27 cellular contexts compared by ENCODE assay signal in the genomic region with DNA sequence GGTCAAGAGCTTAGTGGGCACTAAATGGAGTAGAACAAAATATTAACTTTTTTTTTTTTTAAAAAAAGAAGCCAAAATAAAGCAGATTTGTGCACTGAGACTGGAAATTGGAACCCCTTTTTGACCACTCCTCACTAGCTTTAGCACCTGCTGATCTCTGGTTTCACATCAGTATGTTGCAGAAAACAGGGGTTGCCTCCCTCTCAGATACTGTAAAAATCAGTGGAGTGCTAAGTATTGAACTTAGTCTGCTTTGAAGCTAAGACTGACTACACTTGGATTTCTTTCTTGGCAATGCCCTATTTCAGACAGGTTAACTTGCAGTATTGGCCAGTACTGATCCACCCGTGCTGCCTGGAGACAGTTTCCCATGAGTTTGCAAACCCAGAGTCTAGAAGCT. TPM values are rescaled to one million over a fixed set of nuclear protein-coding genes. Genes with fewer than 3 reads are reported as not detected.
DNase-seq lines count a peak whose midpoint lies in the region; ATAC-seq, FAIRE-seq and TF ChIP-seq lines count a peak whose summit lies in the region.
"Had no signal": no experiment of that assay in that cellular context is flagged by ENCODE, and none has a peak within 500 bp of the region (broad histone marks: within the 10 kb centered on the region; RNA-seq: fewer than 3 reads in every experiment).

No MANE protein-coding gene starts in this region.

- FAIRE-seq in GM12878 (lab: Jason Lieb, UNC): no peak

- no peak for TF ChIP-seq EP300 in GM12878 (IDR thresholded peaks at IDR 0.05; ENCODE audit: borderline replicate concordance in 1 of 2, control insufficient read depth in 1 of 2, low read depth in 2 of 2, low read length in 2 of 2)

- H3K23ac ChIP-seq in H9 (ENCODE audit: insufficient read length, low read depth, low read length): no peak overlapping the region

- DNase-seq in breast epithelium (ENCODE audit: low spot score in 2 of 2) (no peak), MCF 10A (ENCODE audit: unreplicated experiment) (no peak), GM12878 (ENCODE audit: low read depth, low spot score) (no peak), H9 (no peak), foreskin fibroblast (no peak)
- no peak for DNase-seq in activated CD4-positive, alpha-beta T cell treated with anti-CD3 and anti-CD28 coated beads for 48 hours
- DNase-seq in activated CD8-positive, alpha-beta memory T cell treated with anti-CD3 and anti-CD28 coated beads, Interleukin-2, amount 50 U/mL, for 4 hours: no peak
- DNase-seq: activated CD4-positive, alpha-beta memory T cell treated with anti-CD3 and anti-CD28 coated beads for 36 hours; activated T-cell treated with anti-CD3 and anti-CD28 coated beads, Interleukin-2, amount 50 U/mL, for 24 hours; Calu3; effector CD8-positive, alpha-beta T cell; GM23248; KBM-7; left cardiac atrium; midbrain; NCI-H1048; NCI-H524 treated with DMSO at 0.1 percent for 48 hours; posterior cingulate gyrus; SHP77; sigmoid colon; transverse colon had no signal

- H3K9me3 ChIP-seq in breast epithelium: no peaks in the 10 kb centered on the region
- no peaks in the 10 kb centered on the region for H3K9me3 ChIP-seq in GM12878 (replicated peaks; ENCODE audit: control insufficient read depth, insufficient read depth, low read length)
- H3K9me3 ChIP-seq in H9 (ENCODE audit: control insufficient read depth, low read depth, low read length): no peaks in the 10 kb centered on the region
- H3K9me3 ChIP-seq: sigmoid colon, transverse colon had no signal

- no peak overlapping the region for H2BK5ac ChIP-seq in H9 (ENCODE audit: insufficient read length, low read length)

- H3K27ac ChIP-seq in breast epithelium: peak overlapping the region; percentile 11 to 59
- H3K27ac ChIP-seq in GM12878 (ENCODE audit: control insufficient read depth, insufficient read depth): no peak overlapping the region
- no peak overlapping the region for H3K27ac ChIP-seq in H9 (ENCODE audit: insufficient read length, low read depth, low read length)
- H3K27ac ChIP-seq: 22Rv1, GM23248, transverse colon, VCaP had no signal

- no peak overlapping the region for H3K14ac ChIP-seq in H9 (ENCODE audit: insufficient read depth, low read length)

- 0% methylated on average over 1 of the region's 1 CpG for WGBS in GM12878 (ENCODE audit: insufficient coverage, insufficient replicate concordance, low lambda C conversion rate, missing lambda C conversion rate)
- WGBS in H9 (ENCODE audit: extremely low coverage, insufficient read length, low lambda C conversion rate): no CpG with 5 or more reads among the region's 1 CpG

- no peaks in the 10 kb centered on the region for H4K20me1 ChIP-seq in GM12878 (ENCODE audit: control insufficient read depth, insufficient read depth)
- no peaks in the 10 kb centered on the region for H4K20me1 ChIP-seq in H9 (ENCODE audit: control insufficient read depth, insufficient read depth, insufficient read length)

- H3K4me3 Mint-ChIP-seq in MCF 10A (ENCODE audit: unreplicated experiment): no peak overlapping the region
- H3K4me3 Mint-ChIP-seq in H9: no peak overlapping the region
- H3K4me3 Mint-ChIP-seq: activated CD4-positive, alpha-beta memory T cell treated with anti-CD3 and anti-CD28 coated beads for 36 hours; activated naive CD4-positive, alpha-beta T cell treated with anti-CD3 and anti-CD28 coated beads, Interleukin-2, amount 50 U/mL, for 24 hours; activated T-cell treated with anti-CD3 and anti-CD28 coated beads, Interleukin-2, amount 50 U/mL, for 24 hours; stimulated activated naive CD8-positive, alpha-beta T cell treated with anti-CD3 and anti-CD28 coated beads, Interleukin-15, Interleukin-2, amounts not matched to agents 100 ng/mL and 50 ng/mL, for 24 hours had no signal

- H2BK120ac ChIP-seq in H9 (ENCODE audit: low read depth, low read length, poor library complexity, severe bottlenecking): no peak overlapping the region

- TF ChIP-seq POLR2A in breast epithelium (IDR thresholded peaks at IDR 0.05): no peak
- no peak for TF ChIP-seq POLR2A in GM12878 (IDR thresholded peaks at IDR 0.05; ENCODE audit: low read depth, low read length)

- no peak overlapping the region for H3K27ac Mint-ChIP-seq in MCF 10A (ENCODE audit: low read depth, unreplicated experiment)
- no peak overlapping the region for H3K27ac Mint-ChIP-seq in H9
- H3K27ac Mint-ChIP-seq: activated CD4-positive, alpha-beta memory T cell treated with anti-CD3 and anti-CD28 coated beads for 36 hours; activated T-cell treated with anti-CD3 and anti-CD28 coated beads, Interleukin-2, amount 50 U/mL, for 24 hours had no signal

- H3K36me3 ChIP-seq in breast epithelium (no peaks in the 10 kb centered on the region), GM12878 (ENCODE audit: control insufficient read depth in 2 of 2, insufficient read depth in 2 of 2, low read length in 1 of 2) (no peaks in the 10 kb centered on the region)
- H3K36me3 ChIP-seq: sigmoid colon, transverse colon had no signal

- no peak overlapping the region for H3K18ac ChIP-seq in H9 (ENCODE audit: insufficient read length, low read depth, low read length)

- intact Hi-C loops in breast epithelium (cut with DNase I; ENCODE audit: low total_unique reads) (no loop called here), MCF 10A (cut with micrococcal nuclease) (no loop called here), GM12878 (cut with micrococcal nuclease; ENCODE audit: unreplicated experiment) (no loop called here)

- H2BK12ac ChIP-seq in H9 (ENCODE audit: insufficient read length, low read depth, low read length): no peak overlapping the region

- H3K4me2 ChIP-seq in GM12878 (ENCODE audit: control insufficient read depth, insufficient read depth) (peak overlapping the region; percentile 38), H9 (ENCODE audit: insufficient read depth, insufficient read length, low read length) (no peak overlapping the region)

- H3K4me1 Mint-ChIP-seq in MCF 10A (ENCODE audit: insufficient read depth, unreplicated experiment) (peaks cover 42% of the 10 kb centered on the region), H9 (peaks cover 12 to 15% of the 10 kb centered on the region in 2 experiments; a peak in 3 of 4 replicates)

- no peak overlapping the region for H4K91ac ChIP-seq in H9 (ENCODE audit: insufficient read length, low read depth, low read length)

- no peaks in the 10 kb centered on the region for H3K36me3 Mint-ChIP-seq in MCF 10A (ENCODE audit: insufficient read depth, unreplicated experiment)
- no peaks in the 10 kb centered on the region for H3K36me3 Mint-ChIP-seq in H9 (ENCODE audit: insufficient read depth in 1 of 3, low read depth in 3 of 3)
- H3K36me3 Mint-ChIP-seq: activated naive CD4-positive, alpha-beta T cell treated with anti-CD3 and anti-CD28 coated beads, Interleukin-2, amount 50 U/mL, for 24 hours had no signal

- no peak overlapping the region for H3T11ph ChIP-seq in H9 (ENCODE audit: low read length)

- TF ChIP-seq RAD21 in GM12878 (IDR thresholded peaks at IDR 0.05; ENCODE audit: insufficient read depth, low read depth, low read length): no peak

- H3K79me1 ChIP-seq in H9 (ENCODE audit: insufficient read depth, low read depth, low read length, poor library complexity, severe bottlenecking): no peaks in the 10 kb centered on the region

- H3K9me3 Mint-ChIP-seq in MCF 10A (ENCODE audit: unreplicated experiment): no peaks in the 10 kb centered on the region
- H3K9me3 Mint-ChIP-seq in H9: no peaks in the 10 kb centered on the region
- H3K9me3 Mint-ChIP-seq: activated CD4-positive, alpha-beta memory T cell treated with anti-CD3 and anti-CD28 coated beads for 36 hours; activated naive CD4-positive, alpha-beta T cell treated with anti-CD3 and anti-CD28 coated beads, Interleukin-2, amount 50 U/mL, for 24 hours; activated T-cell treated with anti-CD3 and anti-CD28 coated beads, Interleukin-2, amount 50 U/mL, for 24 hours; stimulated activated naive CD8-positive, alpha-beta T cell treated with anti-CD3 and anti-CD28 coated beads, Interleukin-15, Interleukin-2, amounts not matched to agents 100 ng/mL and 50 ng/mL, for 24 hours had no signal

- no peak overlapping the region for H4K5ac ChIP-seq in H9 (ENCODE audit: insufficient read length, low read depth, low read length)

- no peak overlapping the region for H2BK20ac ChIP-seq in H9 (ENCODE audit: low read depth, low read length, poor library complexity, severe bottlenecking)

- H3K4me3 ChIP-seq in breast epithelium: no peak overlapping the region
- no peak overlapping the region; the same call in 1 of the 2 replicates for H3K4me3 ChIP-seq in GM12878
- H3K4me3 ChIP-seq in foreskin fibroblast (ENCODE audit: low read depth in 1 of 2, low read length in 2 of 2): no peak overlapping the region
- H3K4me3 ChIP-seq: GM23248, sigmoid colon, transverse colon had no signal

- H3K27me3 ChIP-seq in breast epithelium (no peaks in the 10 kb centered on the region), GM12878 (replicated peaks in 1 of 2; ENCODE audit: control insufficient read depth in 2 of 2, insufficient read depth in 2 of 2, low read length in 1 of 2) (no peaks in the 10 kb centered on the region), H9 (ENCODE audit: insufficient read depth, low read length) (peaks cover 2% of the 10 kb centered on the region; the same call in 1 of the 2 replicates)
- H3K27me3 ChIP-seq: sigmoid colon, transverse colon had no signal

- no peak overlapping the region for H3K9ac ChIP-seq in GM12878 (ENCODE audit: control insufficient read depth, insufficient read depth, low read length)
- H3K9ac ChIP-seq in H9 (ENCODE audit: extremely low read depth, insufficient read length, low read length): no peak overlapping the region
- H3K9ac ChIP-seq: GM23248 had no signal

- SMC1A ChIA-PET in GM12878 (lab: Charles Lee; ENCODE audit: uncharacterized antibody, unreplicated experiment): interaction anchor here (1.2 to 2.8 kb wide), 12 partner anchors 8 to 1984 kb away, joined by 3 to 14 read pairs (median 5); no protein-coding TSS in a partner anchor

- peaks cover 18% of the 10 kb centered on the region for H3K23me2 ChIP-seq in H9 (ENCODE audit: insufficient read length, low read depth, low read length, poor library complexity, severe bottlenecking)

- BruUV-seq in MCF 10A (replicated peaks; lab: Mats Ljungman, UMichigan) (no TSS peak), GM12878 (replicated peaks; lab: Mats Ljungman, UMichigan) (no TSS peak)

- H2AFZ ChIP-seq in GM12878 (ENCODE audit: control insufficient read depth, low read depth, low read length): no peak overlapping the region
- no peak overlapping the region for H2AFZ ChIP-seq in H9 (ENCODE audit: low read length)
- H2AFZ ChIP-seq: GM23248 had no signal

- H4K8ac ChIP-seq in H9 (replicated peaks; ENCODE audit: insufficient read length, low read depth, low read length): no peak overlapping the region

- POLR2A ChIA-PET in MCF 10A (lab: Yijun Ruan, JAX): interaction anchor here (0.8 to 1.3 kb wide), 2 partner anchors 14 to 1880 kb away, joined by 3 read pairs; no protein-coding TSS in a partner anchor
- POLR2A ChIA-PET in GM12878 (lab: Charles Lee): interaction anchor here (1.0 to 3.0 kb wide), 5 partner anchors 9 to 43 kb away, joined by 3 to 11 read pairs (median 4); no protein-coding TSS in a partner anchor

- in situ Hi-C loops in GM12878 (cut with MboI): no loop called here

- H3K27me3 Mint-ChIP-seq in MCF 10A (ENCODE audit: insufficient read depth, unreplicated experiment) (no peaks in the 10 kb centered on the region), H9 (ENCODE audit: low read depth) (peaks cover 32% of the 10 kb centered on the region)
- H3K27me3 Mint-ChIP-seq: activated CD4-positive, alpha-beta memory T cell treated with anti-CD3 and anti-CD28 coated beads for 36 hours; activated naive CD4-positive, alpha-beta T cell treated with anti-CD3 and anti-CD28 coated beads, Interleukin-2, amount 50 U/mL, for 24 hours; activated T-cell treated with anti-CD3 and anti-CD28 coated beads, Interleukin-2, amount 50 U/mL, for 24 hours; stimulated activated naive CD8-positive, alpha-beta T cell treated with anti-CD3 and anti-CD28 coated beads, Interleukin-15, Interleukin-2, amounts not matched to agents 100 ng/mL and 50 ng/mL, for 24 hours had no signal

- CTCF ChIA-PET in MCF 10A (lab: Yijun Ruan, JAX) (interaction anchor here (0.6 to 4.6 kb wide), 14 partner anchors 8 to 901 kb away, joined by 3 to 35 read pairs (median 4); no protein-coding TSS in a partner anchor), GM12878 (lab: Yijun Ruan, JAX) (interaction anchor here (0.7 to 3.5 kb wide), 8 partner anchors 9 to 43 kb away, joined by 3 to 16 read pairs (median 4); no protein-coding TSS in a partner anchor)

- H2AK5ac ChIP-seq in H9 (ENCODE audit: insufficient read length, low read length): no peak overlapping the region

- RAD21 ChIA-PET in GM12878 (lab: Charles Lee; ENCODE audit: unreplicated experiment): interaction anchor here (0.8 to 2.6 kb wide), 5 partner anchors 9 to 172 kb away, joined by 3 to 15 read pairs (median 3); no protein-coding TSS in a partner anchor

- peak; percentile 28 for ATAC-seq in HG03175 (IDR thresholded peaks at IDR 0.05; ENCODE audit: unreplicated experiment)
- ATAC-seq in GM12878: no peak
- ATAC-seq: left cardiac atrium had no signal

- no peak for TF ChIP-seq CTCF in breast epithelium (IDR thresholded peaks at IDR 0.05)
- TF ChIP-seq CTCF in MCF 10A (IDR thresholded peaks at IDR 0.05; ENCODE audit: unreplicated experiment): no peak
- TF ChIP-seq CTCF in GM12878 (IDR thresholded peaks at IDR 0.05 in 2 of 3, conservative IDR thresholded peaks at IDR 0.05 in 1 of 3; ENCODE audit: control insufficient read depth in 2 of 3, extremely low read depth in 1 of 3, insufficient read depth in 1 of 3, low read depth in 3 of 3, low read length in 3 of 3): no peak
- TF ChIP-seq CTCF in H9 (conservative IDR thresholded peaks at IDR 0.05): no peak
- TF ChIP-seq CTCF in foreskin fibroblast (IDR thresholded peaks at IDR 0.05; ENCODE audit: low read depth, low read length): no peak

- no peak overlapping the region for H2BK15ac ChIP-seq in H9 (ENCODE audit: low read depth, low read length)

- no peak overlapping the region for H3K56ac ChIP-seq in H9 (ENCODE audit: insufficient read length, low read depth, low read length)

- peaks cover 19% of the 10 kb centered on the region for H3K79me2 ChIP-seq in GM12878 (ENCODE audit: control insufficient read depth, insufficient read depth, low read length)
- no peaks in the 10 kb centered on the region for H3K79me2 ChIP-seq in H9 (ENCODE audit: insufficient read depth, low read length)

- peaks cover 0 to 4% of the 10 kb centered on the region in 2 donors for H3K4me1 ChIP-seq in breast epithelium
- peaks cover 17% of the 10 kb centered on the region for H3K4me1 ChIP-seq in GM12878 (ENCODE audit: control insufficient read depth, insufficient read depth, low read length)
- H3K4me1 ChIP-seq in H9 (ENCODE audit: insufficient read depth, low read length): no peaks in the 10 kb centered on the region

- H3K4ac ChIP-seq in H9 (ENCODE audit: low read depth, low read length): no peak overlapping the region

RNA-seq across cellular contexts. Expression of gene KIAA0040, which starts 2.7 kb away (rescaled TPM):
- total RNA-seq in breast epithelium (100 to 1,000 TPM in 1 of 3 donors, 10 to 100 TPM in 2; 43.6 to 160 (median 56.9) TPM), MCF 10A (2022) (26.7 and 27.7 TPM in 2 replicates), GM12878 (2014; rRNA removed) (22.9 and 24.1 TPM in 2 replicates), GM12878 (2014; rRNA removed; fragmentation: Illumina TruSeq; extraction: Trizol) (23.5 and 24.4 TPM in 2 replicates), GM12878 (2021) (29.0 and 29.2 TPM in 2 replicates), H9 (2021) (5.0 and 5.2 TPM in 2 replicates)
- 19.4 and 22.6 TPM in 2 replicates for total RNA-seq in GM12878 (2013; cell fraction: nucleolus; rRNA removed)
- 5.8 TPM for polyA plus RNA-seq in GM12878 (2011; ENCODE audit: low read depth)
- polyA plus RNA-seq in GM12878 (2011; rRNA removed) (39.9 and 47.7 TPM in 2 replicates), GM12878 (2014; fragmentation: Illumina TruSeq; extraction: Trizol) (31.8 and 38.1 TPM in 2 replicates), GM12878 (2014; fragmentation: Nextera tagmentation; extraction: Ambion mirVana) (1 to 10 TPM; 7.6 to 8.3 TPM), GM12878 (2014; rRNA removed) (20.5 and 24.1 TPM in 2 replicates), GM12878 (2016; fragmentation: Nextera tagmentation; extraction: Ambion mirVana) (10 to 100 TPM; 19.7 to 20.3 TPM)
- polyA plus RNA-seq in GM12878 (2011; cell fraction: cytosol; rRNA removed): 44.7 and 45.5 TPM in 2 replicates
- polyA plus RNA-seq in GM12878 (2011; cell fraction: nucleus; rRNA removed): 28.1 and 33.0 TPM in 2 replicates
- 7.0 and 11.0 TPM in 2 replicates for polyA plus RNA-seq in GM12878 (2012)
- 57.5 and 68.2 TPM in 2 replicates for polyA minus RNA-seq in GM12878 (2011; rRNA and poly(A)+ RNA removed)
- polyA minus RNA-seq in GM12878 (2011; cell fraction: cytosol; rRNA and poly(A)+ RNA removed): 15.7 and 17.1 TPM in 2 replicates
- polyA minus RNA-seq in GM12878 (2011; cell fraction: nucleus; rRNA and poly(A)+ RNA removed): 14.0 and 17.7 TPM in 2 replicates
- polyA plus RNA-seq: neural cell had no signal

Comparison
In these comparisons a context has a peak if more than half of its experiments do, and no peak if none do; other contexts are left out.
1. H3K27ac ChIP-seq: peak in breast epithelium (2 of 2); none in GM12878 (single experiment) and H9 (single experiment).